In the genomic region with DNA sequence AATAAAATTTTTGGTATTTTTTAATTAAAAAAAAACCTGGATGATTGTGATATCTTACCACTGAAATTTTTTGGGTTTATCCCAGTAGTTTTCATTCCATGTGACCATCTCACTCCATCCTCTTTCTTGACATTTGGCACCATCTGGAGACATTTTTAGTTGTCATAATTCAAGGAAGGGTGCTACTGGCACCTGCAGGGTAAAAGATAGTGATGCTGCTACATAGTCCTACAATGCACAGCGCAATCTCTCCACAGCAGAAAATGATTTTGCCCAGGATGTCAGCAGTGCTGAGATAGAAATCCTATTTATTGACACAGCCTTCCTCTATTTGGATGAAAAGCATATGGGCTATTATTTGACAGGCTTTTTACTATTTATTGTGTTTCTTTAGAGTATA, we compare ENCODE assay signal across 15 cellular contexts.
"Had no signal": no experiment of that assay in that cellular context is flagged by ENCODE, and none has a peak within 500 bp of the region (broad histone marks: within the 10 kb centered on the region; RNA-seq: fewer than 3 reads in every experiment).

No MANE protein-coding gene starts in this region.

- H3K36me3 ChIP-seq: neutrophil, right atrium auricular region, thyroid gland, uterus had no signal

- DNase-seq: activated CD4-positive, alpha-beta T cell treated with anti-CD3 and anti-CD28 coated beads, Interleukin-2, amount 50 U/mL, for 4 hours; activated CD4-positive, CD25-positive, alpha-beta regulatory T cell treated with anti-CD3 and anti-CD28 coated beads, Interleukin-2, amount 50 U/mL, for 72 hours; activated effector memory CD4-positive, alpha-beta T cell treated with Interleukin-2 at 50 U/mL for 16 hours; activated T-cell treated with anti-CD3 and anti-CD28 coated beads, Interleukin-2, amount 50 U/mL, for 1 hour; central memory CD4-positive, alpha-beta T cell; head of caudate nucleus; left colon; naive thymus-derived CD4-positive, alpha-beta T cell; small intestine; thyroid gland; uterus had no signal

- H3K4me1 ChIP-seq: thyroid gland, uterus had no signal

- H3K9me3 ChIP-seq: neutrophil, right atrium auricular region, thyroid gland, uterus had no signal

- H3K27ac ChIP-seq: neutrophil, right atrium auricular region, thyroid gland, uterus had no signal

- H3K27me3 ChIP-seq: neutrophil, right atrium auricular region, thyroid gland, uterus had no signal

- H3K4me3 ChIP-seq: right atrium auricular region, thyroid gland, uterus had no signal

- FAIRE-seq: small intestine had no signal

- ATAC-seq: esophagus mucosa; left colon; naive thymus-derived CD4-positive, alpha-beta T cell; stimulated activated effector memory CD8-positive, alpha-beta T cell treated with anti-CD3 and anti-CD28 coated beads, Interleukin-12 subunit alpha, Interleukin-12 subunit beta, amount 100 ng/mL, for 72 hours had no signal
